ENCODE assay signal across 1 cellular context in the genomic region with DNA sequence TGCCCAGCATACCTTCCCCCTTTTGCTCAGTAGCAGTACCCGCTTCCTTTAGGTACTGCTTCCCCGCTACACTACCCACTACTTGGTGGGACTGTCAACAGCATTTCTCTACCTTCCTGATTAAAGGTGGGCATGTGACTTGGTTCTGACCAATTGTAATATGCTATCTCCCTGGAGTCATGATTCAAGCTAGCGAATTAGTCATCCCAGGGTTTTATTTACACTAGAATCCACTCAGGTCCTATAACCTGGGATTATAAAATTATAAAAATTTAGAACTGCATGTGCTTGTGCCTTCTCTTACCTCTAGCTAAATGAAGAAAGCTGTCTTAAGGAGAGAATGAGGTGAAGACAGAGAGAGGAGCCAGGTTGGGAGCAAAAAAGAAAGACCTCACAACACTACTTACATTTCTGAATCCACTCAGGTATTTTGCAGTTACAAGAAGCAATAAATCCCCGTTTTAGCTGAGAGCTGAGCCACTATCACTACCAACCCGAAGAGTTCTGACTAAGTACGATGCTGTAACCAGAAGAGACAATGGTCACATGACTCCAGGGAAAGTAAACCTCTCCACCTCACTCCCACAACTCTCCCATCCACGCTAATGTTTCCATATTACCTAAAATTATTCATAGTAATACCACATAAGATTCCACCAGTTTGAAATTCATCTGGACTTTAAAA.
TF ChIP-seq lines count a peak whose summit lies in the region.

No MANE protein-coding gene starts in this region.

TF ChIP-seq in GM23338, 12 proteins besides CTCF, POLR2A, EP300 and RAD21:
- TF ChIP-seq, protein P1, sequence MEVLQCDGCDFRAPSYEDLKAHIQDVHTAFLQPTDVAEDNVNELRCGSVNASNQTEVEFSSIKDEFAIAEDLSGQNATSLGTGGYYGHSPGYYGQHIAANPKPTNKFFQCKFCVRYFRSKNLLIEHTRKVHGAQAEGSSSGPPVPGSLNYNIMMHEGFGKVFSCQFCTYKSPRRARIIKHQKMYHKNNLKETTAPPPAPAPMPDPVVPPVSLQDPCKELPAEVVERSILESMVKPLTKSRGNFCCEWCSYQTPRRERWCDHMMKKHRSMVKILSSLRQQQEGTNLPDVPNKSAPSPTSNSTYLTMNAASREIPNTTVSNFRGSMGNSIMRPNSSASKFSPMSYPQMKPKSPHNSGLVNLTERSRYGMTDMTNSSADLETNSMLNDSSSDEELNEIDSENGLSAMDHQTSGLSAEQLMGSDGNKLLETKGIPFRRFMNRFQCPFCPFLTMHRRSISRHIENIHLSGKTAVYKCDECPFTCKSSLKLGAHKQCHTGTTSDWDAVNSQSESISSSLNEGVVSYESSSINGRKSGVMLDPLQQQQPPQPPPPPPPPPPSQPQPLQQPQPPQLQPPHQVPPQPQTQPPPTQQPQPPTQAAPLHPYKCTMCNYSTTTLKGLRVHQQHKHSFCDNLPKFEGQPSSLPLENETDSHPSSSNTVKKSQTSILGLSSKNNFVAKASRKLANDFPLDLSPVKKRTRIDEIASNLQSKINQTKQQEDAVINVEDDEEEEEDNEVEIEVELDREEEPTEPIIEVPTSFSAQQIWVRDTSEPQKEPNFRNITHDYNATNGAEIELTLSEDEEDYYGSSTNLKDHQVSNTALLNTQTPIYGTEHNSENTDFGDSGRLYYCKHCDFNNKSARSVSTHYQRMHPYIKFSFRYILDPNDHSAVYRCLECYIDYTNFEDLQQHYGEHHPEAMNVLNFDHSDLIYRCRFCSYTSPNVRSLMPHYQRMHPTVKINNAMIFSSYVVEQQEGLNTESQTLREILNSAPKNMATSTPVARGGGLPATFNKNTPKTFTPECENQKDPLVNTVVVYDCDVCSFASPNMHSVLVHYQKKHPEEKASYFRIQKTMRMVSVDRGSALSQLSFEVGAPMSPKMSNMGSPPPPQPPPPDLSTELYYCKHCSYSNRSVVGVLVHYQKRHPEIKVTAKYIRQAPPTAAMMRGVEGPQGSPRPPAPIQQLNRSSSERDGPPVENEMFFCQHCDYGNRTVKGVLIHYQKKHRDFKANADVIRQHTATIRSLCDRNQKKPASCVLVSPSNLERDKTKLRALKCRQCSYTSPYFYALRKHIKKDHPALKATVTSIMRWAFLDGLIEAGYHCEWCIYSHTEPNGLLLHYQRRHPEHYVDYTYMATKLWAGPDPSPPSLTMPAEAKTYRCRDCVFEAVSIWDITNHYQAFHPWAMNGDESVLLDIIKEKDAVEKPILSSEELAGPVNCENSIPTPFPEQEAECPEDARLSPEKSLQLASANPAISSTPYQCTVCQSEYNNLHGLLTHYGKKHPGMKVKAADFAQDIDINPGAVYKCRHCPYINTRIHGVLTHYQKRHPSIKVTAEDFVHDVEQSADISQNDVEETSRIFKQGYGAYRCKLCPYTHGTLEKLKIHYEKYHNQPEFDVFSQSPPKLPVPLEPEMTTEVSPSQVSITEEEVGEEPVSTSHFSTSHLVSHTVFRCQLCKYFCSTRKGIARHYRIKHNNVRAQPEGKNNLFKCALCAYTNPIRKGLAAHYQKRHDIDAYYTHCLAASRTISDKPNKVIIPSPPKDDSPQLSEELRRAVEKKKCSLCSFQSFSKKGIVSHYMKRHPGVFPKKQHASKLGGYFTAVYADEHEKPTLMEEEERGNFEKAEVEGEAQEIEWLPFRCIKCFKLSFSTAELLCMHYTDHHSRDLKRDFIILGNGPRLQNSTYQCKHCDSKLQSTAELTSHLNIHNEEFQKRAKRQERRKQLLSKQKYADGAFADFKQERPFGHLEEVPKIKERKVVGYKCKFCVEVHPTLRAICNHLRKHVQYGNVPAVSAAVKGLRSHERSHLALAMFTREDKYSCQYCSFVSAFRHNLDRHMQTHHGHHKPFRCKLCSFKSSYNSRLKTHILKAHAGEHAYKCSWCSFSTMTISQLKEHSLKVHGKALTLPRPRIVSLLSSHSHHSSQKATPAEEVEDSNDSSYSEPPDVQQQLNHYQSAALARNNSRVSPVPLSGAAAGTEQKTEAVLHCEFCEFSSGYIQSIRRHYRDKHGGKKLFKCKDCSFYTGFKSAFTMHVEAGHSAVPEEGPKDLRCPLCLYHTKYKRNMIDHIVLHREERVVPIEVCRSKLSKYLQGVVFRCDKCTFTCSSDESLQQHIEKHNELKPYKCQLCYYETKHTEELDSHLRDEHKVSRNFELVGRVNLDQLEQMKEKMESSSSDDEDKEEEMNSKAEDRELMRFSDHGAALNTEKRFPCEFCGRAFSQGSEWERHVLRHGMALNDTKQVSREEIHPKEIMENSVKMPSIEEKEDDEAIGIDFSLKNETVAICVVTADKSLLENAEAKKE (CRISPR knock-in tag; IDR thresholded peaks at IDR 0.05): no peak
- TF ChIP-seq POLR2AphosphoS5 (IDR thresholded peaks at IDR 0.05; ENCODE audit: low read depth) (no peak), EZH2 (IDR thresholded peaks at IDR 0.05; ENCODE audit: low read depth, unreplicated experiment) (peak; percentile 10), ZNF331 (CRISPR knock-in tag; IDR thresholded peaks at IDR 0.05; ENCODE audit: low read depth) (no peak)
